ENCODE assay signal across 8 cellular contexts in genomic region chr17:37608369-37609169, GRCh38. TPM values are rescaled to one million over a fixed set of nuclear protein-coding genes. Genes with fewer than 3 reads are reported as not detected.
A peak's percentile ranks its signal among the peaks of the same experiment; 100 is the strongest.
DNase-seq lines count a peak whose midpoint lies in the region; ATAC-seq lines count a peak whose summit lies in the region.

No MANE protein-coding gene starts in this region.

- intact Hi-C loops in sciatic nerve (cut with DNase I) = no loop called here

- ATAC-seq in GM18909 (IDR thresholded peaks at IDR 0.05; ENCODE audit: poor library complexity, unreplicated experiment) = peak; percentile 25
- peak; percentile 32 for ATAC-seq in HG03354 (IDR thresholded peaks at IDR 0.05; ENCODE audit: poor library complexity, severe bottlenecking, unreplicated experiment)
- peak; percentile 41 for ATAC-seq in sciatic nerve

- DNase-seq in AML-193 (lab: John Stamatoyannopoulos, UW) (peak; percentile 57 to 59), NOMO-1 treated with dmso at 0.1 percent for 144 hours (lab: John Stamatoyannopoulos, UW; ENCODE audit: unreplicated experiment) (peak; percentile 49), astrocyte of the hippocampus (ENCODE audit: low read depth, low spot score) (peak; percentile 67), iPS DF 4.7 (ENCODE audit: extremely low read depth, low spot score) (peak; percentile 2), sciatic nerve (ENCODE audit: low spot score) (no peak), epidermal melanocyte (ENCODE audit: insufficient read length, low spot score) (no peak)

RNA-seq across cellular contexts. Expression of gene SYNRG, which starts 0.6 kb away (rescaled TPM):
- 49.6 TPM for total RNA-seq in sciatic nerve

RNA-seq across cellular contexts. Expression of gene DDX52, which starts 34.7 kb away (rescaled TPM):
- total RNA-seq in sciatic nerve = 17.5 TPM

Comparison
In these comparisons a context has a peak if more than half of its experiments do, and no peak if none do; other contexts are left out.
1. DNase-seq: peak in AML-193 (2 of 2), NOMO-1 treated with dmso at 0.1 percent for 144 hours (single experiment), astrocyte of the hippocampus (single experiment) and iPS DF 4.7 (single experiment); none in sciatic nerve (single experiment) and epidermal melanocyte (single experiment).
2. Peak in every context shown above with its lines, with median percentiles within 50 percentile points of each other: ATAC-seq.